1 cellular context compared by ENCODE assay signal in genomic region chr7:74219416-74219815, GRCh38.
TF ChIP-seq lines count a peak whose summit lies in the region.

No MANE protein-coding gene starts in this region.

TF ChIP-seq in GM12878, 131 proteins besides CTCF, POLR2A, EP300 and RAD21:
- TF ChIP-seq NR2F1 (conservative IDR thresholded peaks at IDR 0.05) (no peak), SMAD5 (IDR thresholded peaks at IDR 0.05; ENCODE audit: low read depth) (peak; percentile 49; the same call in 1 of the 2 replicates), ZNF384 (IDR thresholded peaks at IDR 0.05; ENCODE audit: borderline replicate concordance, low read depth, low read length) (no peak), NBN (IDR thresholded peaks at IDR 0.05) (no peak), CHD1 (IDR thresholded peaks at IDR 0.05; ENCODE audit: low read depth, low read length) (no peak), RFX5 (IDR thresholded peaks at IDR 0.05; ENCODE audit: low read depth, low read length) (no peak), KDM1A (IDR thresholded peaks at IDR 0.05; ENCODE audit: borderline replicate concordance) (no peak), HDGF (IDR thresholded peaks at IDR 0.05) (peak; percentile 27; the same call in 1 of the 2 replicates), BMI1 (IDR thresholded peaks at IDR 0.05; ENCODE audit: borderline replicate concordance) (no peak), SREBF1 (IDR thresholded peaks at IDR 0.05; ENCODE audit: low read length) (no peak), POLR2AphosphoS5 (IDR thresholded peaks at IDR 0.05; ENCODE audit: low read length) (peak; percentile 26; the same call in 1 of the 2 replicates), SP1 (IDR thresholded peaks at IDR 0.05; ENCODE audit: low read depth, low read length) (no peak), LARP7 (IDR thresholded peaks at IDR 0.05) (0 out of 2 replicates have a peak, but pooled peaks have one; percentile 10), WRNIP1 (IDR thresholded peaks at IDR 0.05; ENCODE audit: borderline replicate concordance, low read depth, low read length) (no peak), ZBTB33 (IDR thresholded peaks at IDR 0.05) (no peak)
- TF ChIP-seq, protein P1, sequence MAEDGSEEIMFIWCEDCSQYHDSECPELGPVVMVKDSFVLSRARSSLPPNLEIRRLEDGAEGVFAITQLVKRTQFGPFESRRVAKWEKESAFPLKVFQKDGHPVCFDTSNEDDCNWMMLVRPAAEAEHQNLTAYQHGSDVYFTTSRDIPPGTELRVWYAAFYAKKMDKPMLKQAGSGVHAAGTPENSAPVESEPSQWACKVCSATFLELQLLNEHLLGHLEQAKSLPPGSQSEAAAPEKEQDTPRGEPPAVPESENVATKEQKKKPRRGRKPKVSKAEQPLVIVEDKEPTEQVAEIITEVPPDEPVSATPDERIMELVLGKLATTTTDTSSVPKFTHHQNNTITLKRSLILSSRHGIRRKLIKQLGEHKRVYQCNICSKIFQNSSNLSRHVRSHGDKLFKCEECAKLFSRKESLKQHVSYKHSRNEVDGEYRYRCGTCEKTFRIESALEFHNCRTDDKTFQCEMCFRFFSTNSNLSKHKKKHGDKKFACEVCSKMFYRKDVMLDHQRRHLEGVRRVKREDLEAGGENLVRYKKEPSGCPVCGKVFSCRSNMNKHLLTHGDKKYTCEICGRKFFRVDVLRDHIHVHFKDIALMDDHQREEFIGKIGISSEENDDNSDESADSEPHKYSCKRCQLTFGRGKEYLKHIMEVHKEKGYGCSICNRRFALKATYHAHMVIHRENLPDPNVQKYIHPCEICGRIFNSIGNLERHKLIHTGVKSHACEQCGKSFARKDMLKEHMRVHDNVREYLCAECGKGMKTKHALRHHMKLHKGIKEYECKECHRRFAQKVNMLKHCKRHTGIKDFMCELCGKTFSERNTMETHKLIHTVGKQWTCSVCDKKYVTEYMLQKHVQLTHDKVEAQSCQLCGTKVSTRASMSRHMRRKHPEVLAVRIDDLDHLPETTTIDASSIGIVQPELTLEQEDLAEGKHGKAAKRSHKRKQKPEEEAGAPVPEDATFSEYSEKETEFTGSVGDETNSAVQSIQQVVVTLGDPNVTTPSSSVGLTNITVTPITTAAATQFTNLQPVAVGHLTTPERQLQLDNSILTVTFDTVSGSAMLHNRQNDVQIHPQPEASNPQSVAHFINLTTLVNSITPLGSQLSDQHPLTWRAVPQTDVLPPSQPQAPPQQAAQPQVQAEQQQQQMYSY (CRISPR knock-in tag; IDR thresholded peaks at IDR 0.05): no peak
- TF ChIP-seq, protein P2, sequence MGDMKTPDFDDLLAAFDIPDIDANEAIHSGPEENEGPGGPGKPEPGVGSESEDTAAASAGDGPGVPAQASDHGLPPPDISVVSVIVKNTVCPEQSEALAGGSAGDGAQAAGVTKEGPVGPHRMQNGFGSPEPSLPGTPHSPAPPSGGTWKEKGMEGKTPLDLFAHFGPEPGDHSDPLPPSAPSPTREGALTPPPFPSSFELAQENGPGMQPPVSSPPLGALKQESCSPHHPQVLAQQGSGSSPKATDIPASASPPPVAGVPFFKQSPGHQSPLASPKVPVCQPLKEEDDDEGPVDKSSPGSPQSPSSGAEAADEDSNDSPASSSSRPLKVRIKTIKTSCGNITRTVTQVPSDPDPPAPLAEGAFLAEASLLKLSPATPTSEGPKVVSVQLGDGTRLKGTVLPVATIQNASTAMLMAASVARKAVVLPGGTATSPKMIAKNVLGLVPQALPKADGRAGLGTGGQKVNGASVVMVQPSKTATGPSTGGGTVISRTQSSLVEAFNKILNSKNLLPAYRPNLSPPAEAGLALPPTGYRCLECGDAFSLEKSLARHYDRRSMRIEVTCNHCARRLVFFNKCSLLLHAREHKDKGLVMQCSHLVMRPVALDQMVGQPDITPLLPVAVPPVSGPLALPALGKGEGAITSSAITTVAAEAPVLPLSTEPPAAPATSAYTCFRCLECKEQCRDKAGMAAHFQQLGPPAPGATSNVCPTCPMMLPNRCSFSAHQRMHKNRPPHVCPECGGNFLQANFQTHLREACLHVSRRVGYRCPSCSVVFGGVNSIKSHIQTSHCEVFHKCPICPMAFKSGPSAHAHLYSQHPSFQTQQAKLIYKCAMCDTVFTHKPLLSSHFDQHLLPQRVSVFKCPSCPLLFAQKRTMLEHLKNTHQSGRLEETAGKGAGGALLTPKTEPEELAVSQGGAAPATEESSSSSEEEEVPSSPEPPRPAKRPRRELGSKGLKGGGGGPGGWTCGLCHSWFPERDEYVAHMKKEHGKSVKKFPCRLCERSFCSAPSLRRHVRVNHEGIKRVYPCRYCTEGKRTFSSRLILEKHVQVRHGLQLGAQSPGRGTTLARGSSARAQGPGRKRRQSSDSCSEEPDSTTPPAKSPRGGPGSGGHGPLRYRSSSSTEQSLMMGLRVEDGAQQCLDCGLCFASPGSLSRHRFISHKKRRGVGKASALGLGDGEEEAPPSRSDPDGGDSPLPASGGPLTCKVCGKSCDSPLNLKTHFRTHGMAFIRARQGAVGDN (IDR thresholded peaks at IDR 0.05): no peak
- TF ChIP-seq, protein P3, sequence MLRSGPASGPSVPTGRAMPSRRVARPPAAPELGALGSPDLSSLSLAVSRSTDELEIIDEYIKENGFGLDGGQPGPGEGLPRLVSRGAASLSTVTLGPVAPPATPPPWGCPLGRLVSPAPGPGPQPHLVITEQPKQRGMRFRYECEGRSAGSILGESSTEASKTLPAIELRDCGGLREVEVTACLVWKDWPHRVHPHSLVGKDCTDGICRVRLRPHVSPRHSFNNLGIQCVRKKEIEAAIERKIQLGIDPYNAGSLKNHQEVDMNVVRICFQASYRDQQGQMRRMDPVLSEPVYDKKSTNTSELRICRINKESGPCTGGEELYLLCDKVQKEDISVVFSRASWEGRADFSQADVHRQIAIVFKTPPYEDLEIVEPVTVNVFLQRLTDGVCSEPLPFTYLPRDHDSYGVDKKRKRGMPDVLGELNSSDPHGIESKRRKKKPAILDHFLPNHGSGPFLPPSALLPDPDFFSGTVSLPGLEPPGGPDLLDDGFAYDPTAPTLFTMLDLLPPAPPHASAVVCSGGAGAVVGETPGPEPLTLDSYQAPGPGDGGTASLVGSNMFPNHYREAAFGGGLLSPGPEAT (IDR thresholded peaks at IDR 0.05; ENCODE audit: low read depth): no peak
- TF ChIP-seq, protein P4, sequence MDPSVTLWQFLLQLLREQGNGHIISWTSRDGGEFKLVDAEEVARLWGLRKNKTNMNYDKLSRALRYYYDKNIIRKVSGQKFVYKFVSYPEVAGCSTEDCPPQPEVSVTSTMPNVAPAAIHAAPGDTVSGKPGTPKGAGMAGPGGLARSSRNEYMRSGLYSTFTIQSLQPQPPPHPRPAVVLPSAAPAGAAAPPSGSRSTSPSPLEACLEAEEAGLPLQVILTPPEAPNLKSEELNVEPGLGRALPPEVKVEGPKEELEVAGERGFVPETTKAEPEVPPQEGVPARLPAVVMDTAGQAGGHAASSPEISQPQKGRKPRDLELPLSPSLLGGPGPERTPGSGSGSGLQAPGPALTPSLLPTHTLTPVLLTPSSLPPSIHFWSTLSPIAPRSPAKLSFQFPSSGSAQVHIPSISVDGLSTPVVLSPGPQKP (IDR thresholded peaks at IDR 0.05; ENCODE audit: low read depth, low read length): no peak
